ENCODE assay signal across 29 cellular contexts in genomic region chr10:116026315-116026714, GRCh38.
DNase-seq lines count a peak whose midpoint lies in the region; ATAC-seq and TF ChIP-seq lines count a peak whose summit lies in the region.
"Had no signal": no experiment of that assay in that cellular context is flagged by ENCODE, and none has a peak within 500 bp of the region (broad histone marks: within the 10 kb centered on the region; RNA-seq: fewer than 3 reads in every experiment).

No MANE protein-coding gene starts in this region.

- no peaks in the 10 kb centered on the region for H3K9me2 ChIP-seq in hepatocyte (replicated peaks; ENCODE audit: insufficient read depth)

- H3K36me3 Mint-ChIP-seq in activated CD4-positive, alpha-beta memory T cell treated with anti-CD3 and anti-CD28 coated beads for 36 hours: no peaks in the 10 kb centered on the region
- H3K36me3 Mint-ChIP-seq: natural killer cell treated with Interleukin-12 subunit alpha and Interleukin-12 subunit beta and Interleukin-15 and Interleukin-18, amount 100 ng/mL, for 72 hours had no signal

- no peaks in the 10 kb centered on the region for H4K20me1 ChIP-seq in hepatocyte (ENCODE audit: insufficient read depth, poor library complexity, severe bottlenecking)
- H4K20me1 ChIP-seq: BLaER1 treated with 17β-estradiol and CSF1 and Interleukin-3, amounts not matched to agents 10 nM and 100 nM had no signal

- TF ChIP-seq CTCF in Panc1 (IDR thresholded peaks at IDR 0.05) (peak; percentile 17; the same call in 1 of the 2 replicates), retinal pigment epithelial cell (conservative IDR thresholded peaks at IDR 0.05; ENCODE audit: low read depth, low read length) (peak; percentile 47), hepatocyte (IDR thresholded peaks at IDR 0.05; ENCODE audit: poor library complexity) (no peak)

- H3K36me3 ChIP-seq in Panc1 (ENCODE audit: control insufficient read depth, insufficient read depth, low read length) (no peaks in the 10 kb centered on the region), hepatocyte (replicated peaks; ENCODE audit: insufficient read depth, low read depth) (no peaks in the 10 kb centered on the region)
- H3K36me3 ChIP-seq: BLaER1 treated with 17β-estradiol and CSF1 and Interleukin-3, amounts not matched to agents 10 nM and 100 nM; HAP-1; stomach had no signal

- no peak overlapping the region for H3K27ac ChIP-seq in Panc1 (ENCODE audit: low read length)
- no peak overlapping the region for H3K27ac ChIP-seq in hepatocyte
- H3K27ac ChIP-seq: BLaER1 treated with 17β-estradiol and CSF1 and Interleukin-3, amounts not matched to agents 10 nM and 100 nM; stomach had no signal

- CTCF ChIA-PET in Panc1 (lab: Charles Lee): no interaction called here
- CTCF ChIA-PET in activated CD4-positive, alpha-beta memory T cell treated with anti-CD3 and anti-CD28 coated beads for 36 hours (lab: Charles Lee): no interaction called here

- no peak overlapping the region for H2AFZ ChIP-seq in hepatocyte

- H3K9me3 ChIP-seq in Panc1 (ENCODE audit: control insufficient read depth, insufficient read depth, low read depth, low read length) (no peaks in the 10 kb centered on the region), hepatocyte (ENCODE audit: low read depth) (no peaks in the 10 kb centered on the region)
- H3K9me3 ChIP-seq: HAP-1 had no signal

- no peak overlapping the region for H3K4me3 ChIP-seq in Panc1 (ENCODE audit: low read depth in 2 of 2, low read length in 2 of 2)
- no peak overlapping the region for H3K4me3 ChIP-seq in retinal pigment epithelial cell (ENCODE audit: low read length)
- no peak overlapping the region for H3K4me3 ChIP-seq in hepatocyte
- H3K4me3 ChIP-seq: BLaER1 treated with 17β-estradiol and CSF1 and Interleukin-3, amounts not matched to agents 10 nM and 100 nM; HAP-1; smooth muscle cell; stomach had no signal

- H3K4me1 ChIP-seq in Panc1 (ENCODE audit: control insufficient read depth, insufficient read depth, low read length) (no peaks in the 10 kb centered on the region), hepatocyte (ENCODE audit: insufficient read depth) (no peaks in the 10 kb centered on the region)
- H3K4me1 ChIP-seq: HAP-1, stomach had no signal

- H3K4me3 Mint-ChIP-seq in activated CD4-positive, alpha-beta memory T cell treated with anti-CD3 and anti-CD28 coated beads for 36 hours: no peak overlapping the region
- H3K4me3 Mint-ChIP-seq: natural killer cell treated with Interleukin-12 subunit alpha and Interleukin-12 subunit beta and Interleukin-15 and Interleukin-18, amount 100 ng/mL, for 72 hours had no signal

- ATAC-seq in Panc1 (no peak), GM18909 (IDR thresholded peaks at IDR 0.05; ENCODE audit: poor library complexity, unreplicated experiment) (no peak)
- ATAC-seq: natural killer cell treated with Interleukin-12 subunit alpha and Interleukin-12 subunit beta and Interleukin-15 and Interleukin-18, amount 100 ng/mL, for 72 hours had no signal

- no peaks in the 10 kb centered on the region for H3K4me1 Mint-ChIP-seq in activated CD4-positive, alpha-beta memory T cell treated with anti-CD3 and anti-CD28 coated beads for 36 hours (ENCODE audit: low read depth)

- H3K79me2 ChIP-seq in hepatocyte: no peaks in the 10 kb centered on the region

- no peaks in the 10 kb centered on the region for H3K27me3 Mint-ChIP-seq in activated CD4-positive, alpha-beta memory T cell treated with anti-CD3 and anti-CD28 coated beads for 36 hours
- H3K27me3 Mint-ChIP-seq: natural killer cell treated with Interleukin-12 subunit alpha and Interleukin-12 subunit beta and Interleukin-15 and Interleukin-18, amount 100 ng/mL, for 72 hours had no signal

- no peak overlapping the region for H3K27ac Mint-ChIP-seq in activated CD4-positive, alpha-beta memory T cell treated with anti-CD3 and anti-CD28 coated beads for 36 hours
- H3K27ac Mint-ChIP-seq: natural killer cell treated with Interleukin-12 subunit alpha and Interleukin-12 subunit beta and Interleukin-15 and Interleukin-18, amount 100 ng/mL, for 72 hours had no signal

- no TSS peak for BruUV-seq in Panc1 (replicated peaks; lab: Mats Ljungman, UMichigan)

- intact Hi-C loops in Panc1 (cut with micrococcal nuclease; ENCODE audit: unreplicated experiment): no loop called here
- intact Hi-C loops in activated CD4-positive, alpha-beta memory T cell treated with anti-CD3 and anti-CD28 coated beads for 36 hours (cut with micrococcal nuclease): no loop called here

- WGBS in hepatocyte (ENCODE audit: low lambda C conversion rate, missing lambda C conversion rate): 75% methylated on average over 1 of the region's 1 CpG

- H3K27me3 ChIP-seq in Panc1 (ENCODE audit: control insufficient read depth, insufficient read depth, low read length) (no peaks in the 10 kb centered on the region), hepatocyte (no peaks in the 10 kb centered on the region)
- H3K27me3 ChIP-seq: BLaER1 treated with 17β-estradiol and CSF1 and Interleukin-3, amounts not matched to agents 10 nM and 100 nM; stomach had no signal

- H3K4me2 ChIP-seq in hepatocyte: no peak overlapping the region
- H3K4me2 ChIP-seq: smooth muscle cell had no signal

- peaks cover 11% of the 10 kb centered on the region for H3K9me3 Mint-ChIP-seq in activated CD4-positive, alpha-beta memory T cell treated with anti-CD3 and anti-CD28 coated beads for 36 hours

- in situ Hi-C loops in Panc1 (cut with HindIII; ENCODE audit: low pct_unique_long_range_greater_than_20kb, low sequenced_read_pairs): no loop called here

- DNase-seq in DMS 273 (lab: John Stamatoyannopoulos, UW; ENCODE audit: unreplicated experiment): peak; percentile 51
- no peak for DNase-seq in DMS 273 treated with DMSO at 0.1 percent for 48 hours (lab: John Stamatoyannopoulos, UW)
- no peak for DNase-seq in Panc1 (ENCODE audit: low read depth, low spot score)
- peak; percentile 57 for DNase-seq in iPS-NIHi11 (ENCODE audit: low spot score)
- no peak for DNase-seq in retinal pigment epithelial cell (ENCODE audit: low read depth)
- no peak for DNase-seq in hepatocyte (ENCODE audit: low spot score)
- no peak for DNase-seq in activated CD4-positive, alpha-beta memory T cell treated with anti-CD3 and anti-CD28 coated beads for 36 hours
- DNase-seq: 8988T; activated CD4-positive, alpha-beta T cell treated with anti-CD3 and anti-CD28 coated beads, Interleukin-2, amount 50 U/mL, for 48 hours; cerebellar nuclear complex; effector memory CD4-positive, alpha-beta T cell; GF-D8; head of caudate nucleus; KBM-7; mesenchymal stem cell; NCI-H1092; NCI-H2081 treated with DMSO at 0.1 percent for 48 hours; NCI-H510A; OCI-M1; SHP77; stimulated activated CD4-positive, alpha-beta T cell treated with anti-CD3 and anti-CD28 coated beads, Interleukin-4, amount 100 ng/mL, for 1 hour; stomach; T-helper 1 cell; trophoblast cell had no signal

- POLR2A ChIA-PET in Panc1 (lab: Charles Lee): no interaction called here
- POLR2A ChIA-PET in activated CD4-positive, alpha-beta memory T cell treated with anti-CD3 and anti-CD28 coated beads for 36 hours (lab: Charles Lee): no interaction called here

Comparison
In these comparisons a context has a peak if more than half of its experiments do, and no peak if none do; other contexts are left out.
1. DNase-seq: peak in DMS 273 (single experiment) and iPS-NIHi11 (single experiment); none in DMS 273 treated with DMSO at 0.1 percent for 48 hours (single experiment), Panc1 (single experiment), retinal pigment epithelial cell (single experiment), hepatocyte (single experiment) and activated CD4-positive, alpha-beta memory T cell treated with anti-CD3 and anti-CD28 coated beads for 36 hours (single experiment).